In the genomic region with DNA sequence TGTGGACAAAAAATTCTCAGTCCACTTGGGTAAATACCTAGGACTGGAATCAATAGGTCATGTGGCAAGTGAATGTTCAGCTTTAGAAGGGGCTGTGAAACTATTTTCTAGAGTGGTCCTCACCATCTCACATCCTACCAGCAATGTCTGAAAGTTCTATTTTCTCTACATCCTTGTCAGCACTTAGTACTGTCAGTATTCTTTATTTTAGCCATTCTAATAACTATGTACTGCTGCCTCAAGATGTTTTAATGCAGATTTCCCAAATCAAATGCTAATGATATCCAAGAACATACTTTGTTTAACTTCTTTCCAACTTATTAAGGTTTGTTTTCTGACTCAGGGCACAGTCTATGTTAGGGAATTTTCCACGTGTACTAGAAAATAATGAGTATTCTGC, we compare ENCODE assay signal across 23 cellular contexts.
DNase-seq lines count a peak whose midpoint lies in the region; ATAC-seq and TF ChIP-seq lines count a peak whose summit lies in the region.
"Had no signal": no experiment of that assay in that cellular context is flagged by ENCODE, and none has a peak within 500 bp of the region (broad histone marks: within the 10 kb centered on the region; RNA-seq: fewer than 3 reads in every experiment).

No MANE protein-coding gene starts in this region.

- H3K4me3 Mint-ChIP-seq in CD4-positive, CD25-positive, alpha-beta regulatory T cell: no peak overlapping the region
- no peak overlapping the region for H3K4me3 Mint-ChIP-seq in CD8-positive, alpha-beta T cell
- no peak overlapping the region for H3K4me3 Mint-ChIP-seq in activated CD4-positive, alpha-beta memory T cell treated with anti-CD3 and anti-CD28 coated beads for 36 hours
- H3K4me3 Mint-ChIP-seq in immature natural killer cell: peak overlapping the region in 1 of 5 donors; percentile 2

- no peak for TF ChIP-seq CTCF in CD8-positive, alpha-beta T cell (IDR thresholded peaks at IDR 0.05)

- no peaks in the 10 kb centered on the region for H3K36me3 Mint-ChIP-seq in CD4-positive, CD25-positive, alpha-beta regulatory T cell
- H3K36me3 Mint-ChIP-seq in CD8-positive, alpha-beta T cell: peaks cover 2% of the 10 kb centered on the region
- H3K36me3 Mint-ChIP-seq in activated CD4-positive, alpha-beta memory T cell treated with anti-CD3 and anti-CD28 coated beads for 36 hours: peaks cover 15% of the 10 kb centered on the region
- H3K36me3 Mint-ChIP-seq in immature natural killer cell: peaks cover 6 to 22% (median 9%) of the 10 kb centered on the region in 3 donors

- intact Hi-C loops in CD8-positive, alpha-beta T cell (cut with DNase I, micrococcal nuclease): loop anchor here in 1 of 2 experiments (5.0 kb wide), 1 partner anchor 147 kb away; no protein-coding TSS in a partner anchor
- intact Hi-C loops in activated CD4-positive, alpha-beta memory T cell treated with anti-CD3 and anti-CD28 coated beads for 36 hours (cut with micrococcal nuclease): no loop called here
- intact Hi-C loops in Right ventricle myocardium inferior (cut with DNase I): no loop called here

- peaks cover 3 to 19% of the 10 kb centered on the region in 2 experiments for H3K9me3 ChIP-seq in CD4-positive, CD25-positive, alpha-beta regulatory T cell (ENCODE audit: control insufficient read depth in 2 of 2, low read length in 2 of 2)
- peaks cover 13% of the 10 kb centered on the region for H3K9me3 ChIP-seq in CD8-positive, alpha-beta T cell (ENCODE audit: low read length)
- H3K9me3 ChIP-seq: thyroid gland had no signal

- H3K4me1 Mint-ChIP-seq in CD4-positive, CD25-positive, alpha-beta regulatory T cell: peaks cover 7 to 22% (median 10%) of the 10 kb centered on the region in 4 donors
- peaks cover 11% of the 10 kb centered on the region for H3K4me1 Mint-ChIP-seq in CD8-positive, alpha-beta T cell (ENCODE audit: low read depth)
- H3K4me1 Mint-ChIP-seq in activated CD4-positive, alpha-beta memory T cell treated with anti-CD3 and anti-CD28 coated beads for 36 hours (ENCODE audit: low read depth): peaks cover 13% of the 10 kb centered on the region
- peaks cover 22% of the 10 kb centered on the region in 2 donors for H3K4me1 Mint-ChIP-seq in immature natural killer cell

- H3K27me3 Mint-ChIP-seq in CD4-positive, CD25-positive, alpha-beta regulatory T cell: no peaks in the 10 kb centered on the region
- H3K27me3 Mint-ChIP-seq in CD8-positive, alpha-beta T cell (ENCODE audit: low read depth): no peaks in the 10 kb centered on the region
- H3K27me3 Mint-ChIP-seq in activated CD4-positive, alpha-beta memory T cell treated with anti-CD3 and anti-CD28 coated beads for 36 hours: no peaks in the 10 kb centered on the region
- H3K27me3 Mint-ChIP-seq in immature natural killer cell (ENCODE audit: low read depth in 3 of 3): peaks cover 0 to 6% (median 3%) of the 10 kb centered on the region in 3 donors

- H3K27ac ChIP-seq in CD4-positive, CD25-positive, alpha-beta regulatory T cell (ENCODE audit: insufficient read depth, low read length, poor library complexity, severe bottlenecking): no peak overlapping the region
- H3K27ac ChIP-seq in CD8-positive, alpha-beta T cell (ENCODE audit: low read depth, low read length): no peak overlapping the region
- H3K27ac ChIP-seq: esophagus squamous epithelium, HL-60, sigmoid colon, stomach, thyroid gland had no signal

- no peak overlapping the region for H3K4me3 ChIP-seq in CD4-positive, CD25-positive, alpha-beta regulatory T cell (ENCODE audit: low read depth, low read length)
- H3K4me3 ChIP-seq in CD8-positive, alpha-beta T cell (ENCODE audit: low read depth, low read length): no peak overlapping the region
- H3K4me3 ChIP-seq: esophagus squamous epithelium, sigmoid colon, stomach, thyroid gland had no signal

- H3K27me3 ChIP-seq in CD4-positive, CD25-positive, alpha-beta regulatory T cell (ENCODE audit: control insufficient read depth, insufficient read depth, low read length): no peaks in the 10 kb centered on the region
- H3K27me3 ChIP-seq in CD8-positive, alpha-beta T cell (ENCODE audit: insufficient read depth, low read length): no peaks in the 10 kb centered on the region
- H3K27me3 ChIP-seq: thyroid gland had no signal

- CTCF ChIA-PET in CD8-positive, alpha-beta T cell (lab: Charles Lee): no interaction called here
- CTCF ChIA-PET in activated CD4-positive, alpha-beta memory T cell treated with anti-CD3 and anti-CD28 coated beads for 36 hours (lab: Charles Lee): no interaction called here

- no peak for DNase-seq in CD4-positive, CD25-positive, alpha-beta regulatory T cell
- DNase-seq in CD8-positive, alpha-beta T cell: no peak
- DNase-seq in activated CD4-positive, alpha-beta memory T cell treated with anti-CD3 and anti-CD28 coated beads for 36 hours: no peak
- DNase-seq in immature natural killer cell: no peak
- no peak for DNase-seq in Right ventricle myocardium inferior (ENCODE audit: missing footprints)
- DNase-seq in NCI-H526 treated with DMSO at 0.1 percent for 48 hours (lab: John Stamatoyannopoulos, UW): no peak
- DNase-seq: activated T-cell treated with anti-CD3 and anti-CD28 coated beads, Interleukin-2, amount 50 U/mL, for 48 hours; dermis blood vessel endothelial cell; esophagus squamous epithelium; left cardiac atrium; NCI-H1694 treated with DMSO at 0.1 percent for 48 hours; NCI-H2171 treated with DMSO at 0.1 percent for 48 hours; NCI-H524; SHP77; sigmoid colon; stomach; SW 1271; thyroid gland had no signal

- no peaks in the 10 kb centered on the region for H3K4me1 ChIP-seq in CD4-positive, CD25-positive, alpha-beta regulatory T cell (ENCODE audit: control insufficient read depth, insufficient read depth, low read length, poor library complexity, severe bottlenecking)
- H3K4me1 ChIP-seq in CD8-positive, alpha-beta T cell (ENCODE audit: insufficient read depth, low read length): peaks cover 7% of the 10 kb centered on the region
- H3K4me1 ChIP-seq: esophagus squamous epithelium, sigmoid colon, stomach, thyroid gland had no signal

- no peak for ATAC-seq in CD4-positive, CD25-positive, alpha-beta regulatory T cell (ENCODE audit: low read depth in 2 of 2)
- no peak for ATAC-seq in CD8-positive, alpha-beta T cell
- ATAC-seq in HG02610 (IDR thresholded peaks at IDR 0.05; ENCODE audit: unreplicated experiment): no peak
- no peak for ATAC-seq in Right ventricle myocardium inferior
- no peak for ATAC-seq in GM18909 (IDR thresholded peaks at IDR 0.05; ENCODE audit: poor library complexity, unreplicated experiment)
- ATAC-seq: activated naive CD4-positive, alpha-beta T cell treated with anti-CD3 and anti-CD28 coated beads, Interleukin-2, amount 50 U/mL, for 72 hours; left cardiac atrium had no signal

- POLR2A ChIA-PET in CD8-positive, alpha-beta T cell (lab: Charles Lee): no interaction called here
- POLR2A ChIA-PET in activated CD4-positive, alpha-beta memory T cell treated with anti-CD3 and anti-CD28 coated beads for 36 hours (lab: Charles Lee): no interaction called here

- H3K36me3 ChIP-seq in CD4-positive, CD25-positive, alpha-beta regulatory T cell (ENCODE audit: control insufficient read depth, insufficient read depth, low read length): no peaks in the 10 kb centered on the region
- no peaks in the 10 kb centered on the region for H3K36me3 ChIP-seq in CD8-positive, alpha-beta T cell (ENCODE audit: insufficient read depth, low read length)
- H3K36me3 ChIP-seq: esophagus squamous epithelium, sigmoid colon, stomach, thyroid gland had no signal

- peaks cover 3 to 27% (median 12%) of the 10 kb centered on the region in 7 donors for H3K9me3 Mint-ChIP-seq in CD4-positive, CD25-positive, alpha-beta regulatory T cell
- peaks cover 17% of the 10 kb centered on the region for H3K9me3 Mint-ChIP-seq in CD8-positive, alpha-beta T cell
- peaks cover 16% of the 10 kb centered on the region for H3K9me3 Mint-ChIP-seq in activated CD4-positive, alpha-beta memory T cell treated with anti-CD3 and anti-CD28 coated beads for 36 hours
- peaks cover 9 to 33% (median 16%) of the 10 kb centered on the region in 6 donors for H3K9me3 Mint-ChIP-seq in immature natural killer cell

- H3K27ac Mint-ChIP-seq in CD4-positive, CD25-positive, alpha-beta regulatory T cell: peak overlapping the region in 2 of 3 donors; percentile 33 to 75
- H3K27ac Mint-ChIP-seq in CD8-positive, alpha-beta T cell: peak overlapping the region; percentile 93
- H3K27ac Mint-ChIP-seq in activated CD4-positive, alpha-beta memory T cell treated with anti-CD3 and anti-CD28 coated beads for 36 hours: peak overlapping the region; percentile 48
- H3K27ac Mint-ChIP-seq in immature natural killer cell: peak overlapping the region; percentile 65 to 96 (median 92)
- H3K27ac Mint-ChIP-seq: progenitor cell of endocrine pancreas had no signal
